In genomic region chr12:34215893-34216285, GRCh38 we compare ENCODE assay signal across 24 cellular contexts.
"Had no signal": no experiment of that assay in that cellular context is flagged by ENCODE, and none has a peak within 500 bp of the region (broad histone marks: within the 10 kb centered on the region; RNA-seq: fewer than 3 reads in every experiment).

No MANE protein-coding gene starts in this region.

- H3K4me1 Mint-ChIP-seq: endodermal cell had no signal

- H3K27ac Mint-ChIP-seq: dendritic cell treated with granulocyte-macrophage colony-stimulating factor and Interleukin-4, amounts not matched to agents 40 ng/mL and 50 ng/mL, for 4 days; effector memory CD8-positive, alpha-beta T cell; endodermal cell had no signal

- H3K4me1 ChIP-seq: colonic mucosa, foreskin keratinocyte, gastrocnemius medialis had no signal

- H3K4me3 ChIP-seq: colonic mucosa, coronary artery, dorsolateral prefrontal cortex, esophagus muscularis mucosa, esophagus squamous epithelium, gastrocnemius medialis, gastroesophageal sphincter, heart left ventricle, heart right ventricle had no signal

- ATAC-seq: effector memory CD8-positive, alpha-beta T cell; esophagus mucosa; foreskin keratinocyte; gastrocnemius medialis; gastroesophageal sphincter; heart left ventricle; heart right ventricle had no signal

- H3K4me3 Mint-ChIP-seq: dendritic cell treated with granulocyte-macrophage colony-stimulating factor and Interleukin-4, amounts not matched to agents 40 ng/mL and 50 ng/mL, for 4 days; effector memory CD8-positive, alpha-beta T cell; endodermal cell had no signal

- H3K9me3 ChIP-seq: colonic mucosa, esophagus muscularis mucosa, gastrocnemius medialis, gastroesophageal sphincter, heart left ventricle, heart right ventricle had no signal

- H3K9me3 Mint-ChIP-seq: effector memory CD8-positive, alpha-beta T cell had no signal

- H3K27me3 ChIP-seq: colonic mucosa, foreskin keratinocyte, gastrocnemius medialis had no signal

- H3K36me3 ChIP-seq: colonic mucosa, esophagus muscularis mucosa, esophagus squamous epithelium, gastrocnemius medialis, gastroesophageal sphincter, heart left ventricle, heart right ventricle had no signal

- DNase-seq: colonic mucosa; cortex of kidney; dermis blood vessel endothelial cell; dorsolateral prefrontal cortex; effector CD4-positive, alpha-beta T cell; effector CD8-positive, alpha-beta T cell; effector memory CD4-positive, alpha-beta T cell; effector memory CD8-positive, alpha-beta T cell; endodermal cell; erythroblast; esophagus squamous epithelium; foreskin fibroblast; foreskin keratinocyte; foreskin melanocyte; gastrocnemius medialis; glutamatergic neuron; heart left ventricle; heart right ventricle had no signal

- H3K27ac ChIP-seq: colonic mucosa, coronary artery, dorsolateral prefrontal cortex, epithelial cell of prostate, esophagus muscularis mucosa, esophagus squamous epithelium, foreskin keratinocyte, gastrocnemius medialis, gastroesophageal sphincter, heart left ventricle, heart right ventricle had no signal
